In genomic region chr4:83662204-83662603, GRCh38 we compare ENCODE assay signal across 22 cellular contexts.
"Had no signal": no experiment of that assay in that cellular context is flagged by ENCODE, and none has a peak within 500 bp of the region (broad histone marks: within the 10 kb centered on the region; RNA-seq: fewer than 3 reads in every experiment).

No MANE protein-coding gene starts in this region.

- H3K27me3 Mint-ChIP-seq: activated naive CD4-positive, alpha-beta T cell treated with anti-CD3 and anti-CD28 coated beads, Interleukin-2, amount 50 U/mL, for 24 hours had no signal

- H3K9ac ChIP-seq: SK-N-SH had no signal

- H3K27ac Mint-ChIP-seq: activated CD8-positive, alpha-beta T cell treated with anti-CD3 and anti-CD28 coated beads for 36 hours; activated naive CD4-positive, alpha-beta T cell treated with anti-CD3 and anti-CD28 coated beads, Interleukin-2, amount 50 U/mL, for 24 hours had no signal

- H3K36me3 ChIP-seq: breast epithelium, SJCRH30, WERI-Rb-1 had no signal

- H3K36me3 Mint-ChIP-seq: activated naive CD4-positive, alpha-beta T cell treated with anti-CD3 and anti-CD28 coated beads, Interleukin-2, amount 50 U/mL, for 24 hours had no signal

- H3K4me3 Mint-ChIP-seq: activated CD8-positive, alpha-beta T cell treated with anti-CD3 and anti-CD28 coated beads for 36 hours; activated naive CD4-positive, alpha-beta T cell treated with anti-CD3 and anti-CD28 coated beads, Interleukin-2, amount 50 U/mL, for 24 hours had no signal

- H3K9me3 Mint-ChIP-seq: activated CD8-positive, alpha-beta T cell treated with anti-CD3 and anti-CD28 coated beads for 36 hours; activated naive CD4-positive, alpha-beta T cell treated with anti-CD3 and anti-CD28 coated beads, Interleukin-2, amount 50 U/mL, for 24 hours had no signal

- H3K9me3 ChIP-seq: breast epithelium, SJCRH30, SK-N-SH had no signal

- H3K4me2 ChIP-seq: SK-N-SH had no signal

- DNase-seq: activated CD4-positive, alpha-beta T cell treated with anti-CD3 and anti-CD28 coated beads for 4 hours; activated CD8-positive, alpha-beta memory T cell treated with anti-CD3 and anti-CD28 coated beads, Interleukin-2, amount 50 U/mL, for 48 hours; activated CD8-positive, alpha-beta T cell treated with anti-CD3 and anti-CD28 coated beads for 36 hours; activated naive CD4-positive, alpha-beta T cell; activated T-cell treated with anti-CD3 and anti-CD28 coated beads, Interleukin-2, amount 50 U/mL, for 1 hour; aorta; central memory CD4-positive, alpha-beta T cell; Karpas-422; MM.1S; NCI-H1105 treated with DMSO at 0.1 percent for 48 hours; NCI-H1436 treated with DMSO at 0.1 percent for 48 hours; NCI-H187; NCI-H2081; NCI-H510A treated with DMSO at 0.1 percent for 48 hours; NCI-H774; RPMI8226; SJCRH30; SK-N-SH; T-helper 1 cell; WERI-Rb-1 had no signal

- H3K27ac ChIP-seq: breast epithelium, SJCRH30, WERI-Rb-1 had no signal

- H3K4me1 ChIP-seq: breast epithelium, SJCRH30 had no signal

- H3K4me3 ChIP-seq: breast epithelium, SJCRH30 had no signal

- H3K27me3 ChIP-seq: breast epithelium had no signal
